Comparison of ENCODE assay signal across 23 cellular contexts in the genomic region with DNA sequence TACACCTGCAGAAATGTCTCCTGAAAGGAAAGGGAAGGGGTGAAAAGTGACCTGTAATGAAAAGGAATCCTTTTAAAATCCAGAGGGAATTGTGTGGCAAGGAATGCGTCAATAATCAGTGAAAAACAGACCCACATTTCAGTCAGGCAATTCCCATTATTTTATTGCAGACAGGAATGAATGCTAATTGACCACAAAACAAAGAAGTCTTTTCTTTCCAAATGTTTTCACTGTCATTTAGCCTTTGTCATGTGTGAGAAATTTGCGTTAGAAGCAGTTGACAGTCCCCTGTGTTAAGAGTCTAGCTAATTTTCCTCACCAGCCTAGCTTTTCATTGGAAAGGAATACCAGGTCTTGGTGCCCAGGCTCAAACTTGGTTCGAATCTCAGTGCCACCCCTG.
"Had no signal": no experiment of that assay in that cellular context is flagged by ENCODE, and none has a peak within 500 bp of the region (broad histone marks: within the 10 kb centered on the region; RNA-seq: fewer than 3 reads in every experiment).

No MANE protein-coding gene starts in this region.

- H3K4me3 Mint-ChIP-seq: activated naive CD4-positive, alpha-beta T cell treated with anti-CD3 and anti-CD28 coated beads, Interleukin-2, amount 50 U/mL, for 24 hours; memory B cell; nephron; T-cell; T-helper 2 cell treated with Interferon-gamma antibody and Interleukin-4, amounts not matched to agents 5 μg/mL and 100 μg/mL, for 36 hours had no signal

- H3K9me3 Mint-ChIP-seq: activated naive CD4-positive, alpha-beta T cell treated with anti-CD3 and anti-CD28 coated beads, Interleukin-2, amount 50 U/mL, for 24 hours had no signal

- H3K27me3 Mint-ChIP-seq: activated naive CD4-positive, alpha-beta T cell treated with anti-CD3 and anti-CD28 coated beads, Interleukin-2, amount 50 U/mL, for 24 hours; memory B cell; T-cell had no signal

- H3K9me3 ChIP-seq: ascending aorta, colonic mucosa, sigmoid colon, SK-N-SH, thyroid gland, upper lobe of right lung had no signal

- H3K79me2 ChIP-seq: hepatocyte had no signal

- H2AFZ ChIP-seq: hepatocyte had no signal

- H3K4me1 Mint-ChIP-seq: nephron had no signal

- H3K9ac ChIP-seq: SK-N-SH had no signal

- H3K36me3 Mint-ChIP-seq: activated naive CD4-positive, alpha-beta T cell treated with anti-CD3 and anti-CD28 coated beads, Interleukin-2, amount 50 U/mL, for 24 hours; T-cell had no signal

- H3K27ac Mint-ChIP-seq: activated naive CD4-positive, alpha-beta T cell treated with anti-CD3 and anti-CD28 coated beads, Interleukin-2, amount 50 U/mL, for 24 hours; memory B cell; nephron; T-cell; T-helper 2 cell treated with Interferon-gamma antibody and Interleukin-4, amounts not matched to agents 5 μg/mL and 100 μg/mL, for 36 hours had no signal

- H3K36me3 ChIP-seq: ascending aorta, colonic mucosa, sigmoid colon, upper lobe of right lung had no signal

- H3K4me3 ChIP-seq: ascending aorta, colonic mucosa, hepatocyte, sigmoid colon, smooth muscle cell, thyroid gland, upper lobe of right lung had no signal

- H3K27ac ChIP-seq: ascending aorta, colonic mucosa, foreskin keratinocyte, hepatocyte, sigmoid colon, thyroid gland, upper lobe of right lung had no signal

- H3K27me3 ChIP-seq: ascending aorta, colonic mucosa, hepatocyte, sigmoid colon, thyroid gland, upper lobe of right lung had no signal

- H3K4me2 ChIP-seq: hepatocyte, SK-N-SH, smooth muscle cell had no signal

- ATAC-seq: foreskin keratinocyte, left cardiac atrium, T-cell, upper lobe of right lung had no signal

- DNase-seq: activated gamma-delta T cell treated with Interleukin-2 at 50 U/mL for 16 hours; activated T-cell treated with anti-CD3 and anti-CD28 coated beads, Interleukin-2, amount 50 U/mL, for 1 hour; colonic mucosa; foreskin keratinocyte; glutamatergic neuron; left cardiac atrium; occipital lobe; posterior cingulate gyrus; retina; sigmoid colon; SK-N-SH; stimulated activated CD4-positive, alpha-beta T cell treated with anti-CD3 and anti-CD28 coated beads, Interleukin-15, amount 100 ng/mL, for 24 hours; stimulated activated naive CD4-positive, alpha-beta T cell; T-cell; thyroid gland; upper lobe of right lung had no signal

- H3K4me1 ChIP-seq: ascending aorta, colonic mucosa, foreskin keratinocyte, sigmoid colon, upper lobe of right lung had no signal
